ENCODE assay signal across 21 cellular contexts in the genomic region with DNA sequence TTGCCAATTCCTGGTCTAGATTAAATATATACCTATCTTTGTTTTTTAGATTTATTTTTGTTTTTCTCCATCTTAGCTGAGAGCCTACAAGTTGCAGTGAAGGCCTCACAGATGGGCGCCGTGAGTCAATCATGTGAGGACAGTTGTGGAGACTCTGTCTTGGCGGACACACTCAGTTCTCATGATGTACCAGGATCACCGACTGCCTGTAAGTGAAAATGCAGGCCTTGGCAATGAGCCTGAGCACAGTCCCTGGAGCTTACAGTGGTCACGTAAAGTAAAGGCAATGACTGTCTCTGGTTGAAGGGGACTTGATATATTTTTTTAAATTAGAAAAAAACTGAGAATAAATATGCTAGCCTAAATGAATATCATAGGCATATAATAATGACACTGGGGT.
DNase-seq lines count a peak whose midpoint lies in the region; ATAC-seq and TF ChIP-seq lines count a peak whose summit lies in the region.
"Had no signal": no experiment of that assay in that cellular context is flagged by ENCODE, and none has a peak within 500 bp of the region (broad histone marks: within the 10 kb centered on the region; RNA-seq: fewer than 3 reads in every experiment).

No MANE protein-coding gene starts in this region.

- POLR2A ChIA-PET in A673 (lab: Charles Lee; ENCODE audit: low non-redundant PET), result no interaction called here

- TF ChIP-seq CTCF in A673 (conservative IDR thresholded peaks at IDR 0.05; ENCODE audit: low read depth, low read length) (no peak), gastroesophageal sphincter (IDR thresholded peaks at IDR 0.05) (no peak)

- no peaks in the 10 kb centered on the region for H3K36me3 Mint-ChIP-seq in activated CD4-positive, alpha-beta T cell treated with anti-CD3 and anti-CD28 coated beads, Interleukin-2, amount 10 ng/mL, durations not matched to agents 24 days and 14 days (ENCODE audit: low read depth)

- no peak overlapping the region for H3K4me3 ChIP-seq in right cardiac atrium (ENCODE audit: low read length)
- H3K4me3 ChIP-seq in A673 (ENCODE audit: low read depth, low read length, poor library complexity, severe bottlenecking), result no peak overlapping the region
- H3K4me3 ChIP-seq in gastroesophageal sphincter, result no peak overlapping the region
- H3K4me3 ChIP-seq: BLaER1, PC-9 had no signal

- BruUV-seq in A673 (replicated peaks; lab: Mats Ljungman, UMichigan), result no TSS peak

- 56% methylated on average over 5 of the region's 5 CpGs for WGBS in right cardiac atrium
- 81% methylated on average over 5 of the region's 5 CpGs; no CpG with 5 or more reads in 1 of the 2 donors for WGBS in gastroesophageal sphincter (ENCODE audit: low coverage in 1 of 2), 2 donors

- intact Hi-C loops in activated CD4-positive, alpha-beta T cell treated with anti-CD3 and anti-CD28 coated beads, Interleukin-2, amount 10 ng/mL, durations not matched to agents 24 days and 14 days (cut with micrococcal nuclease), result loop anchor here (2.0 kb wide), 1 partner anchor 679 kb away; no protein-coding TSS in a partner anchor
- intact Hi-C loops in Right ventricle myocardium superior (cut with DNase I), result no loop called here
- intact Hi-C loops in right cardiac atrium (cut with DNase I), result no loop called here
- intact Hi-C loops in A673 (cut with micrococcal nuclease; ENCODE audit: unreplicated experiment), result no loop called here

- peak; percentile 25 for DNase-seq in activated CD4-positive, alpha-beta T cell treated with anti-CD3 and anti-CD28 coated beads, Interleukin-2, amount 10 ng/mL, durations not matched to agents 24 days and 14 days
- no peak for DNase-seq in activated CD4-positive, alpha-beta T cell treated with anti-CD3 and anti-CD28 coated beads, Interleukin-2, amount 50 U/mL, for 1 hour
- DNase-seq in Right ventricle myocardium superior, result peak; percentile 71
- peak; percentile 35 to 79 (median 62) for DNase-seq in right cardiac atrium
- no peak for DNase-seq in A673 (ENCODE audit: low spot score)
- DNase-seq: ACHN; CD4-positive, alpha-beta T cell; Kasumi-1; NCI-H1092 treated with DMSO at 0.1 percent for 48 hours; NCI-H1436; NCI-H187; NCI-H526; NCI-H82; NK-92 treated with Interleukin-12 subunit alpha and Interleukin-12 subunit beta, amount 100 ng/mL, for 24 hours; PC-9; RPMI8226; SHP77 treated with DMSO at 0.1 percent for 48 hours had no signal

- H3K9me3 ChIP-seq in right cardiac atrium (ENCODE audit: control insufficient read depth, low read length) (no peaks in the 10 kb centered on the region), A673 (ENCODE audit: low read depth, low read length, poor library complexity, severe bottlenecking) (no peaks in the 10 kb centered on the region), gastroesophageal sphincter (no peaks in the 10 kb centered on the region)
- H3K9me3 ChIP-seq: BLaER1 had no signal

- no peaks in the 10 kb centered on the region for H3K9me3 Mint-ChIP-seq in activated CD4-positive, alpha-beta T cell treated with anti-CD3 and anti-CD28 coated beads, Interleukin-2, amount 10 ng/mL, durations not matched to agents 24 days and 14 days
- H3K9me3 Mint-ChIP-seq: CD4-positive, alpha-beta T cell had no signal

- TF ChIP-seq EP300 in gastroesophageal sphincter (IDR thresholded peaks at IDR 0.05), result no peak

- H3K27me3 Mint-ChIP-seq in activated CD4-positive, alpha-beta T cell treated with anti-CD3 and anti-CD28 coated beads, Interleukin-2, amount 10 ng/mL, durations not matched to agents 24 days and 14 days, result peaks cover 29% of the 10 kb centered on the region

- H3K4me3 Mint-ChIP-seq in activated CD4-positive, alpha-beta T cell treated with anti-CD3 and anti-CD28 coated beads, Interleukin-2, amount 10 ng/mL, durations not matched to agents 24 days and 14 days, result no peak overlapping the region
- H3K4me3 Mint-ChIP-seq: CD4-positive, alpha-beta T cell had no signal

- no peak overlapping the region for H3K27ac Mint-ChIP-seq in activated CD4-positive, alpha-beta T cell treated with anti-CD3 and anti-CD28 coated beads, Interleukin-2, amount 10 ng/mL, durations not matched to agents 24 days and 14 days
- H3K27ac Mint-ChIP-seq: CD4-positive, alpha-beta T cell had no signal

- no peak for TF ChIP-seq POLR2A in gastroesophageal sphincter (IDR thresholded peaks at IDR 0.05)

- CTCF ChIA-PET in A673 (lab: Charles Lee), result no interaction called here

- H3K36me3 ChIP-seq in A673 (ENCODE audit: insufficient read depth, low read length, poor library complexity, severe bottlenecking) (no peaks in the 10 kb centered on the region), gastroesophageal sphincter (peaks cover 0 to 21% of the 10 kb centered on the region in 2 donors)
- H3K36me3 ChIP-seq: BLaER1 had no signal

- H3K27ac ChIP-seq in right cardiac atrium (ENCODE audit: low read length), result no peak overlapping the region
- no peak overlapping the region for H3K27ac ChIP-seq in A673 (ENCODE audit: low read depth, low read length, poor library complexity, severe bottlenecking)
- no peak overlapping the region for H3K27ac ChIP-seq in gastroesophageal sphincter
- H3K27ac ChIP-seq: 22Rv1, BLaER1, PC-9 had no signal

- ATAC-seq in Right ventricle myocardium superior (ENCODE audit: poor library complexity), result peak; percentile 57
- no peak for ATAC-seq in right cardiac atrium
- no peak for ATAC-seq in HG02678 (IDR thresholded peaks at IDR 0.05; ENCODE audit: unreplicated experiment)
- no peak for ATAC-seq in gastroesophageal sphincter

- no peaks in the 10 kb centered on the region for H3K27me3 ChIP-seq in right cardiac atrium (ENCODE audit: control insufficient read depth, insufficient read depth)
- peaks cover 76% of the 10 kb centered on the region for H3K27me3 ChIP-seq in A673 (replicated peaks; ENCODE audit: insufficient read depth, low read depth, low read length, poor library complexity)
- no peaks in the 10 kb centered on the region for H3K27me3 ChIP-seq in gastroesophageal sphincter
- H3K27me3 ChIP-seq: BLaER1 had no signal

- H3K4me1 ChIP-seq in right cardiac atrium (ENCODE audit: control insufficient read depth, insufficient read depth, low read length) (no peaks in the 10 kb centered on the region), A673 (ENCODE audit: insufficient read depth, low read length, poor library complexity, severe bottlenecking) (no peaks in the 10 kb centered on the region), gastroesophageal sphincter (no peaks in the 10 kb centered on the region)

- H3K4me1 Mint-ChIP-seq in activated CD4-positive, alpha-beta T cell treated with anti-CD3 and anti-CD28 coated beads, Interleukin-2, amount 10 ng/mL, durations not matched to agents 24 days and 14 days, result peaks cover 10% of the 10 kb centered on the region

Comparison
In these comparisons a context has a peak if more than half of its experiments do, and no peak if none do; other contexts are left out.
1. DNase-seq: peak in activated CD4-positive, alpha-beta T cell treated with anti-CD3 and anti-CD28 coated beads, Interleukin-2, amount 10 ng/mL, durations not matched to agents 24 days and 14 days (single experiment), Right ventricle myocardium superior (single experiment) and right cardiac atrium (3 of 3); none in activated CD4-positive, alpha-beta T cell treated with anti-CD3 and anti-CD28 coated beads, Interleukin-2, amount 50 U/mL, for 1 hour (single experiment) and A673 (single experiment).